ENCODE assay signal across 22 cellular contexts in the genomic region with DNA sequence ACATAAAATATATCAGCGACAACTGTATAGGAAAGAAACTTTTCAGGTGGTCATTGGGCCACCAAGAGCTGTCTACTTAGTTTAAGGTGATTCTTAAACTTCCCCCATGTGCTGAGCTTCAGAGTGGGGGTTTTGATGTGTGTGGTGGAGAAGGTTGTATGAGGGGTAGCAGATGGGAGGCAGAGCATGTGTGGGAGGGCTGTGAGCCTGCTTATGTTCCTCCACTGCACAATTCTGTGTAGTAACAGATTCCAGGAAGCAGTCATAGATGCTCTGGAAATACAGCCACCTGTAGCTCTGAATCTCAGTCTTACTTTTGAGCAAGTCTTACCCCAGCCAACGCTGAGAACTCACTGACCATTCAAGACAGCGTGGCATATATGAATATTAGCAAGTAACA.
"Had no signal": no experiment of that assay in that cellular context is flagged by ENCODE, and none has a peak within 500 bp of the region (broad histone marks: within the 10 kb centered on the region; RNA-seq: fewer than 3 reads in every experiment).

No MANE protein-coding gene starts in this region.

- H3K4me3 Mint-ChIP-seq: effector memory CD8-positive, alpha-beta T cell; immature natural killer cell; memory B cell; natural killer cell; neural crest cell; stimulated activated effector memory CD8-positive, alpha-beta T cell treated with anti-CD3 and anti-CD28 coated beads, Interleukin-12 subunit alpha, Interleukin-12 subunit beta, amount 100 ng/mL, for 72 hours had no signal

- H3K9me3 ChIP-seq: neutrophil, testis, tibial nerve, upper lobe of left lung had no signal

- H3K4me3 ChIP-seq: lung, smooth muscle cell, testis, tibial nerve, upper lobe of left lung had no signal

- H3K4me1 Mint-ChIP-seq: immature natural killer cell had no signal

- DNase-seq: cortex of kidney; effector memory CD8-positive, alpha-beta T cell; hypothalamus; immature natural killer cell; natural killer cell; stimulated activated CD4-positive, alpha-beta T cell treated with anti-CD3 and anti-CD28 coated beads, Interleukin-12 subunit alpha, Interleukin-12 subunit beta, amount 100 ng/mL, for 4 hours; stimulated activated CD4-positive, alpha-beta T cell treated with anti-CD3 and anti-CD28 coated beads, Interleukin-2, amount 100 ng/mL, for 24 hours; stimulated activated CD4-positive, alpha-beta T cell treated with anti-CD3 and anti-CD28 coated beads, Interleukin-4, amount 100 ng/mL, for 24 hours; stimulated activated naive CD4-positive, alpha-beta T cell treated with Interleukin-2 at 50 U/mL for 16 hours; substantia nigra; testis; upper lobe of left lung had no signal

- H3K27ac Mint-ChIP-seq: effector memory CD8-positive, alpha-beta T cell; immature natural killer cell; memory B cell; natural killer cell; progenitor cell of endocrine pancreas; stimulated activated effector memory CD8-positive, alpha-beta T cell treated with anti-CD3 and anti-CD28 coated beads, Interleukin-12 subunit alpha, Interleukin-12 subunit beta, amount 100 ng/mL, for 72 hours had no signal

- H3K36me3 ChIP-seq: neutrophil, tibial nerve, upper lobe of left lung had no signal

- H3K9me3 Mint-ChIP-seq: effector memory CD8-positive, alpha-beta T cell; immature natural killer cell; natural killer cell; stimulated activated effector memory CD8-positive, alpha-beta T cell treated with anti-CD3 and anti-CD28 coated beads, Interleukin-12 subunit alpha, Interleukin-12 subunit beta, amount 100 ng/mL, for 72 hours had no signal

- H3K27me3 ChIP-seq: neutrophil, testis, tibial nerve, upper lobe of left lung had no signal

- H3K9ac ChIP-seq: parathyroid adenoma had no signal

- H3K27ac ChIP-seq: neutrophil, parathyroid adenoma, testis had no signal

- H3K36me3 Mint-ChIP-seq: memory B cell; natural killer cell; stimulated activated effector memory CD8-positive, alpha-beta T cell treated with anti-CD3 and anti-CD28 coated beads, Interleukin-12 subunit alpha, Interleukin-12 subunit beta, amount 100 ng/mL, for 72 hours had no signal

- ATAC-seq: effector memory CD8-positive, alpha-beta T cell; natural killer cell; sciatic nerve; stimulated activated effector memory CD8-positive, alpha-beta T cell treated with anti-CD3 and anti-CD28 coated beads, Interleukin-12 subunit alpha, Interleukin-12 subunit beta, amount 100 ng/mL, for 72 hours had no signal
